In genomic region chr3:188170461-188171459, GRCh38 we compare ENCODE assay signal across 11 cellular contexts. TPM values are rescaled to one million over a fixed set of nuclear protein-coding genes. Genes with fewer than 3 reads are reported as not detected.
DNase-seq lines count a peak whose midpoint lies in the region; ATAC-seq and TF ChIP-seq lines count a peak whose summit lies in the region.
"Had no signal": no experiment of that assay in that cellular context is flagged by ENCODE, and none has a peak within 500 bp of the region (broad histone marks: within the 10 kb centered on the region; RNA-seq: fewer than 3 reads in every experiment).

No MANE protein-coding gene starts in this region.

- TF ChIP-seq CTCF in PC-3 (conservative IDR thresholded peaks at IDR 0.05; ENCODE audit: low read depth, low read length) (no peak), esophagus muscularis mucosa (IDR thresholded peaks at IDR 0.05) (no peak), spleen (IDR thresholded peaks at IDR 0.05 in 8 of 11, conservative IDR thresholded peaks at IDR 0.05 in 3 of 11) (no peak)

- H3K4me2 ChIP-seq in PC-3 (ENCODE audit: low read length): peak overlapping the region; percentile 25

- H3K36me3 ChIP-seq in PC-3 (ENCODE audit: low read depth, low read length) (no peaks in the 10 kb centered on the region; the same call in 1 of the 2 replicates), esophagus muscularis mucosa (no peaks in the 10 kb centered on the region), spleen (peaks cover 0 to 6% (median 0%) of the 10 kb centered on the region in 6 donors)

- TF ChIP-seq POLR2A in esophagus muscularis mucosa (IDR thresholded peaks at IDR 0.05; ENCODE audit: low read depth) (no peak), spleen (IDR thresholded peaks at IDR 0.05) (no peak)

- H3K27me3 ChIP-seq in PC-3 (ENCODE audit: low read length): no peaks in the 10 kb centered on the region
- no peaks in the 10 kb centered on the region for H3K27me3 ChIP-seq in esophagus muscularis mucosa
- H3K27me3 ChIP-seq in spleen (replicated peaks in 1 of 7): no peaks in the 10 kb centered on the region

- DNase-seq in PC-3: peak; percentile 77
- DNase-seq in activated T-cell treated with anti-CD3 and anti-CD28 coated beads for 1 hour (ENCODE audit: low read depth): peak; percentile 16
- DNase-seq in esophagus muscularis mucosa (ENCODE audit: extremely low spot score): no peak
- DNase-seq in stimulated activated CD4-positive, alpha-beta T cell treated with anti-CD3 and anti-CD28 coated beads, Interleukin-4, amount 100 ng/mL, for 48 hours (ENCODE audit: low read depth in 2 of 2): peak; percentile 40 to 43
- no peak for DNase-seq in SW480 (ENCODE audit: low spot score)
- no peak for DNase-seq in RPMI8226
- no peak for DNase-seq in spleen
- DNase-seq in cortex of kidney (lab: John Stamatoyannopoulos, UW): no peak
- DNase-seq: DMS79 treated with DMSO at 0.1 percent for 48 hours, NCI-H2081 had no signal

- peaks cover 24% of the 10 kb centered on the region for H3K4me1 ChIP-seq in PC-3 (ENCODE audit: insufficient read depth, low read length)
- peaks cover 46 to 98% (median 87%) of the 10 kb centered on the region in 4 donors for H3K4me1 ChIP-seq in esophagus muscularis mucosa
- H3K4me1 ChIP-seq in spleen: peaks cover 7 to 51% (median 22%) of the 10 kb centered on the region in 6 donors

- H3K79me2 ChIP-seq in PC-3 (ENCODE audit: low read length): peaks cover 88% of the 10 kb centered on the region

- H3K4me3 ChIP-seq in PC-3 (ENCODE audit: low read length) (no peak overlapping the region), esophagus muscularis mucosa (no peak overlapping the region), spleen (no peak overlapping the region)
- H3K4me3 ChIP-seq: lung had no signal

- BruUV-seq in PC-3 (replicated peaks; lab: Mats Ljungman, UMichigan): no TSS peak

- no peaks in the 10 kb centered on the region for H3K9me3 ChIP-seq in PC-3 (ENCODE audit: low read length)
- no peaks in the 10 kb centered on the region for H3K9me3 ChIP-seq in esophagus muscularis mucosa
- no peaks in the 10 kb centered on the region for H3K9me3 ChIP-seq in spleen

- H3K27ac ChIP-seq in PC-3 (ENCODE audit: low read length) (peak overlapping the region; percentile 26), esophagus muscularis mucosa (replicated peaks in 1 of 4) (peak overlapping the region; percentile 86 to 99 (median 99)), spleen (no peak overlapping the region)

- TF ChIP-seq EP300 in esophagus muscularis mucosa (IDR thresholded peaks at IDR 0.05): no peak

- CTCF ChIA-PET in PC-3 (lab: Charles Lee): interaction anchor here (0.5 to 1.2 kb wide), 2 partner anchors 18 to 168 kb away, joined by 3 to 4 read pairs; no protein-coding TSS in a partner anchor

- no peak overlapping the region for H3K9ac ChIP-seq in PC-3 (ENCODE audit: low read length)

- no peak overlapping the region for H2AFZ ChIP-seq in PC-3 (ENCODE audit: low read length)

- WGBS in esophagus muscularis mucosa: 85% methylated on average over 8 of the region's 8 CpGs
- 70 to 85% (median 80%) methylated on average over 8 of the region's 8 CpGs for WGBS in spleen, 5 donors

- intact Hi-C loops in PC-3 (cut with micrococcal nuclease) (no loop called here), esophagus muscularis mucosa (cut with DNase I) (no loop called here), spleen (cut with DNase I; ENCODE audit: low total_unique reads) (no loop called here)

- H3F3A ChIP-seq in PC-3 (ENCODE audit: low read length, unreplicated experiment): no peaks in the 10 kb centered on the region

- no peaks in the 10 kb centered on the region for H3K9me2 ChIP-seq in PC-3 (replicated peaks; ENCODE audit: low read length)

- ATAC-seq in PC-3: peak; percentile 74

- POLR2A ChIA-PET in PC-3 (lab: Charles Lee; ENCODE audit: unreplicated experiment): no interaction called here

- no peaks in the 10 kb centered on the region for H4K20me1 ChIP-seq in PC-3 (ENCODE audit: low read length)

RNA-seq across cellular contexts. Expression of gene LPP, which starts 16.8 kb away (rescaled TPM):
- total RNA-seq in PC-3 (2014; rRNA removed) (20.4 and 21.3 TPM in 2 replicates), esophagus muscularis mucosa (1,000 to 10,000 TPM; 1,872 to 3,079 (median 2,300) TPM), spleen (100 to 1,000 TPM; 109 to 270 (median 176) TPM)
- 1 to 10 TPM; 2.4 to 5.6 (median 3.5) TPM for polyA plus RNA-seq in spleen

Comparison
In these comparisons a context has a peak if more than half of its experiments do, and no peak if none do; other contexts are left out.
1. DNase-seq: peak in PC-3 (single experiment), activated T-cell treated with anti-CD3 and anti-CD28 coated beads for 1 hour (single experiment) and stimulated activated CD4-positive, alpha-beta T cell treated with anti-CD3 and anti-CD28 coated beads, Interleukin-4, amount 100 ng/mL, for 48 hours (2 of 2); none in esophagus muscularis mucosa (single experiment), SW480 (single experiment), RPMI8226 (single experiment), spleen (single experiment) and cortex of kidney (single experiment).
2. H3K27ac ChIP-seq: peak in PC-3 (single experiment) and esophagus muscularis mucosa (4 of 4); none in spleen (0 of 8).
3. RNA of gene LPP, which starts 16.8 kb away (total RNA-seq): 1,872 to 3,079 TPM in esophagus muscularis mucosa; 109 to 270 TPM in spleen and 20.4 to 21.3 TPM in PC-3; every median in the first group is over 4 times any median in the second.